In genomic region chr2:96526615-96527014, GRCh38 we compare ENCODE assay signal across 8 cellular contexts. TPM values are rescaled to one million over a fixed set of nuclear protein-coding genes. Genes with fewer than 3 reads are reported as not detected.
DNase-seq lines count a peak whose midpoint lies in the region; ATAC-seq and TF ChIP-seq lines count a peak whose summit lies in the region.

No MANE protein-coding gene starts in this region.

- CTCF ChIA-PET in CD8-positive, alpha-beta memory T cell (lab: Charles Lee) = interaction anchor here (1.0 to 12.4 kb wide), 7 partner anchors 12 to 388 kb away, joined by 3 to 117 read pairs (median 4); partner anchors contain the start of genes ARID5A and ASTL

- peak overlapping the region in 6 of 8 donors; percentile 52 to 90 (median 82) for H3K27ac Mint-ChIP-seq in CD8-positive, alpha-beta memory T cell
- no peak overlapping the region for H3K27ac Mint-ChIP-seq in progenitor cell of endocrine pancreas

- TF ChIP-seq CTCF in progenitor cell of endocrine pancreas (IDR thresholded peaks at IDR 0.05; ENCODE audit: unreplicated experiment) (no peak), GM20000 (IDR thresholded peaks at IDR 0.05; ENCODE audit: extremely low read depth, missing control alignments) (no peak), tibial nerve (IDR thresholded peaks at IDR 0.05) (no peak)

- POLR2A ChIA-PET in CD8-positive, alpha-beta memory T cell (lab: Charles Lee) = interaction anchor here (0.6 to 4.1 kb wide), 3 partner anchors 11 to 361 kb away, joined by 3 to 71 read pairs (median 3); partner anchors contain the start of genes ARID5A and CNNM3

- H3K27me3 Mint-ChIP-seq in CD8-positive, alpha-beta memory T cell = peaks cover 0 to 2% of the 10 kb centered on the region in 2 donors
- peaks cover 47% of the 10 kb centered on the region for H3K27me3 Mint-ChIP-seq in progenitor cell of endocrine pancreas

- peak overlapping the region; percentile 58 for H3K4me3 ChIP-seq in CD8-positive, alpha-beta memory T cell (ENCODE audit: low read length)
- H3K4me3 ChIP-seq in MG63 = peak overlapping the region; percentile 39
- peak overlapping the region in 1 of 2 donors; percentile 63 for H3K4me3 ChIP-seq in duodenal mucosa (ENCODE audit: low read depth in 1 of 2, low read length in 2 of 2)
- H3K4me3 ChIP-seq in tibial nerve = no peak overlapping the region

- peak overlapping the region; percentile 39 to 89 (median 76) for H3K4me3 Mint-ChIP-seq in CD8-positive, alpha-beta memory T cell
- peak overlapping the region; percentile 31 for H3K4me3 Mint-ChIP-seq in progenitor cell of endocrine pancreas (ENCODE audit: low read depth)

- peaks cover 38 to 73% (median 51%) of the 10 kb centered on the region in 3 donors for H3K4me1 Mint-ChIP-seq in CD8-positive, alpha-beta memory T cell
- peaks cover 2% of the 10 kb centered on the region for H3K4me1 Mint-ChIP-seq in progenitor cell of endocrine pancreas (ENCODE audit: low read depth)

- 95 to 96% methylated on average over 18 of the region's 18 CpGs for WGBS in tibial nerve, 2 donors

- no peak for DNase-seq in CD8-positive, alpha-beta memory T cell
- no peak for DNase-seq in MG63
- no peak for DNase-seq in progenitor cell of endocrine pancreas (ENCODE audit: low spot score, unreplicated experiment)
- DNase-seq in GM20000 (ENCODE audit: low spot score) = no peak
- no peak for DNase-seq in tibial nerve (ENCODE audit: low spot score in 2 of 2)

- ATAC-seq in SK-N-SH treated with all-trans-retinoic acid at 6 μM for 48 hours (no peak), GM18517 (IDR thresholded peaks at IDR 0.05; ENCODE audit: unreplicated experiment) (no peak)

- no peaks in the 10 kb centered on the region for H3K9me3 Mint-ChIP-seq in CD8-positive, alpha-beta memory T cell
- no peaks in the 10 kb centered on the region for H3K9me3 Mint-ChIP-seq in progenitor cell of endocrine pancreas (ENCODE audit: low read depth)

- H3K27ac ChIP-seq in CD8-positive, alpha-beta memory T cell (ENCODE audit: low read depth, low read length) = no peak overlapping the region
- H3K27ac ChIP-seq in duodenal mucosa (ENCODE audit: low read depth, low read length) = no peak overlapping the region
- H3K27ac ChIP-seq in tibial nerve = peak overlapping the region in 1 of 4 donors; percentile 88

- H3K36me3 ChIP-seq in CD8-positive, alpha-beta memory T cell (ENCODE audit: insufficient read depth, low read length) = no peaks in the 10 kb centered on the region
- H3K36me3 ChIP-seq in MG63 = no peaks in the 10 kb centered on the region
- H3K36me3 ChIP-seq in duodenal mucosa (ENCODE audit: control insufficient read depth in 1 of 2, insufficient read depth in 2 of 2, low read length in 2 of 2) = no peaks in the 10 kb centered on the region
- no peaks in the 10 kb centered on the region for H3K36me3 ChIP-seq in tibial nerve

- H3K4me1 ChIP-seq in CD8-positive, alpha-beta memory T cell (ENCODE audit: insufficient read depth, low read length) = peaks cover 50% of the 10 kb centered on the region
- peaks cover 34 to 39% of the 10 kb centered on the region in 2 donors for H3K4me1 ChIP-seq in duodenal mucosa (ENCODE audit: control insufficient read depth in 1 of 2, insufficient read depth in 2 of 2, low read length in 2 of 2)
- peaks cover 0 to 53% (median 28%) of the 10 kb centered on the region in 4 donors for H3K4me1 ChIP-seq in tibial nerve

- no peaks in the 10 kb centered on the region for H3K36me3 Mint-ChIP-seq in CD8-positive, alpha-beta memory T cell
- no peaks in the 10 kb centered on the region for H3K36me3 Mint-ChIP-seq in progenitor cell of endocrine pancreas (ENCODE audit: insufficient read depth)

- no peaks in the 10 kb centered on the region for H3K27me3 ChIP-seq in CD8-positive, alpha-beta memory T cell (ENCODE audit: insufficient read depth, low read length, poor library complexity, severe bottlenecking)
- H3K27me3 ChIP-seq in MG63 (no peaks in the 10 kb centered on the region), duodenal mucosa (ENCODE audit: control insufficient read depth in 1 of 2, insufficient read depth in 2 of 2, low read length in 2 of 2) (no peaks in the 10 kb centered on the region), tibial nerve (no peaks in the 10 kb centered on the region)

- no peaks in the 10 kb centered on the region for H3K9me3 ChIP-seq in CD8-positive, alpha-beta memory T cell (ENCODE audit: low read length)
- H3K9me3 ChIP-seq in MG63 = no peaks in the 10 kb centered on the region
- H3K9me3 ChIP-seq in duodenal mucosa (ENCODE audit: control insufficient read depth in 1 of 2, low read length in 2 of 2) = no peaks in the 10 kb centered on the region
- no peaks in the 10 kb centered on the region for H3K9me3 ChIP-seq in tibial nerve

- TF ChIP-seq EP300 in tibial nerve (IDR thresholded peaks at IDR 0.05) = no peak

- TF ChIP-seq POLR2A in tibial nerve (IDR thresholded peaks at IDR 0.05) = no peak

- H3K9ac ChIP-seq in duodenal mucosa (ENCODE audit: low read depth in 1 of 2, low read length in 2 of 2) = peak overlapping the region; percentile 43 to 59

TF ChIP-seq in SK-N-SH treated with all-trans-retinoic acid at 6 μM for 48 hours, 23 proteins besides CTCF, POLR2A, EP300 and RAD21:
- TF ChIP-seq ISL1 (CRISPR knock-in tag; IDR thresholded peaks at IDR 0.05) (no peak), CSRNP3 (CRISPR knock-in tag; IDR thresholded peaks at IDR 0.05) (no peak), ZNF8 (CRISPR knock-in tag; IDR thresholded peaks at IDR 0.05) (no peak), ZFP30 (CRISPR knock-in tag; IDR thresholded peaks at IDR 0.05) (no peak), CREB5 (CRISPR knock-in tag; IDR thresholded peaks at IDR 0.05; ENCODE audit: low read depth) (no peak), ZNF565 (CRISPR knock-in tag; conservative IDR thresholded peaks at IDR 0.05; ENCODE audit: low read depth) (no peak), TSHZ2 (CRISPR knock-in tag; IDR thresholded peaks at IDR 0.05) (no peak), OSR1 (CRISPR knock-in tag; IDR thresholded peaks at IDR 0.05) (no peak), TOX (CRISPR knock-in tag; IDR thresholded peaks at IDR 0.05; ENCODE audit: borderline replicate concordance) (no peak), PPARA (CRISPR knock-in tag; IDR thresholded peaks at IDR 0.05; ENCODE audit: borderline replicate concordance) (no peak), ZNF70 (CRISPR knock-in tag; IDR thresholded peaks at IDR 0.05) (no peak), GLIS3 (CRISPR knock-in tag; IDR thresholded peaks at IDR 0.05) (no peak), ESRRG (CRISPR knock-in tag; IDR thresholded peaks at IDR 0.05) (no peak)

RNA-seq across cellular contexts. Expression of gene ARID5A, which starts 9.9 kb away (rescaled TPM):
- 100 to 1,000 TPM; 146 to 147 TPM for total RNA-seq in CD8-positive, alpha-beta memory T cell
- 84.0 TPM for polyA plus RNA-seq in CD8-positive, alpha-beta memory T cell
- 5.3 and 13.7 TPM in 2 replicates for total RNA-seq in MG63 (2014; rRNA removed; shearing (Covaris generic); ENCODE audit: low replicate concordance)
- total RNA-seq in progenitor cell of endocrine pancreas = 7.1 and 7.7 TPM in 2 replicates
- total RNA-seq in tibial nerve = 10 to 100 TPM; 23.8 to 56.4 (median 40.3) TPM

RNA-seq across cellular contexts. Expression of gene NEURL3, which starts 21.5 kb away (rescaled TPM):
- total RNA-seq in CD8-positive, alpha-beta memory T cell = under 1 TPM in 1 of 2 experiments, not detected in 1; 0.22 TPM
- polyA plus RNA-seq in CD8-positive, alpha-beta memory T cell = not detected
- total RNA-seq in MG63 (2014; rRNA removed; shearing (Covaris generic); ENCODE audit: low replicate concordance) = 1.0 TPM in 1 of 2 replicates, not detected in the other
- total RNA-seq in progenitor cell of endocrine pancreas (0.78 and 0.86 TPM in 2 replicates), tibial nerve (1 to 10 TPM in 1 of 4 donors, not detected in 3; 1.5 TPM)

Comparison
In these comparisons a context has a peak if more than half of its experiments do, and no peak if none do; other contexts are left out.
1. H3K4me3 ChIP-seq: peak in CD8-positive, alpha-beta memory T cell (single experiment) and MG63 (single experiment); none in tibial nerve (0 of 4).